Comparison of ENCODE assay signal across 8 cellular contexts in genomic region chr2:96760036-96760985, GRCh38. TPM values are rescaled to one million over a fixed set of nuclear protein-coding genes. Genes with fewer than 3 reads are reported as not detected.
A peak's percentile ranks its signal among the peaks of the same experiment; 100 is the strongest.
DNase-seq lines count a peak whose midpoint lies in the region; ATAC-seq and TF ChIP-seq lines count a peak whose summit lies in the region.

TSS of gene CNNM4 (plus strand) at chr2:96760902. CDS start at chr2:96761000, 98 bp downstream.

- H3K27me3 Mint-ChIP-seq in endothelial cell (ENCODE audit: unreplicated experiment) = peaks cover 3% of the 10 kb centered on the region

- in situ Hi-C loops in Caki2 (cut with HindIII; ENCODE audit: low pct_unique_long_range_greater_than_20kb, low sequenced_read_pairs) = no loop called here

- peaks cover 15% of the 10 kb centered on the region for H3K4me1 Mint-ChIP-seq in endothelial cell (ENCODE audit: unreplicated experiment)

- H3K4me3 ChIP-seq in HUES48 (ENCODE audit: low read depth, low read length) = peak within 1 kb of the TSS; percentile 80
- peak within 1 kb of the TSS; percentile 81 for H3K4me3 ChIP-seq in NT2/D1 (ENCODE audit: insufficient read length, low read depth)

- peaks cover 35% of the 10 kb centered on the region for H3K4me1 ChIP-seq in HUES48 (ENCODE audit: control insufficient read depth, insufficient read depth, low read length)
- peaks cover 4% of the 10 kb centered on the region for H3K4me1 ChIP-seq in NT2/D1 (ENCODE audit: insufficient read depth, insufficient read length)

- no peaks in the 10 kb centered on the region for H3K36me3 ChIP-seq in HUES48 (ENCODE audit: control insufficient read depth, insufficient read depth, low read length)
- no peaks in the 10 kb centered on the region for H3K36me3 ChIP-seq in NT2/D1 (ENCODE audit: insufficient read depth, insufficient read length, low read length)

- no peaks in the 10 kb centered on the region for H3K9me3 Mint-ChIP-seq in endothelial cell (ENCODE audit: unreplicated experiment)

- peak within 1 kb of the TSS; percentile 13 for H3K27ac Mint-ChIP-seq in endothelial cell (ENCODE audit: unreplicated experiment)

- DNase-seq in Caki2 (ENCODE audit: low read depth) = peak; percentile 94
- peak; percentile 88 for DNase-seq in NT2/D1 (ENCODE audit: low read depth, low spot score)
- DNase-seq in activated CD8-positive, alpha-beta memory T cell treated with anti-CD3 and anti-CD28 coated beads, Interleukin-2, amount 50 U/mL, for 24 hours (ENCODE audit: extremely low read depth) = peak; percentile 73
- peak; percentile 84 for DNase-seq in endothelial cell (ENCODE audit: low spot score)
- DNase-seq in midbrain (lab: John Stamatoyannopoulos, UW) = peak; percentile 93
- peak; percentile 87 to 89 for DNase-seq in stimulated activated CD8-positive, alpha-beta memory T cell treated with anti-CD3 and anti-CD28 coated beads, Interleukin-15, amount 100 ng/mL, for 48 hours (ENCODE audit: low read depth in 2 of 2)

- peak within 1 kb of the TSS; percentile 91 for H3K4me3 Mint-ChIP-seq in endothelial cell (ENCODE audit: unreplicated experiment)

- no peak for TF ChIP-seq CTCF in endothelial cell (IDR thresholded peaks at IDR 0.05; ENCODE audit: unreplicated experiment)

- peak within 1 kb of the TSS; percentile 31 for H3K27ac ChIP-seq in HUES48 (ENCODE audit: low read depth, low read length)

- ATAC-seq in GM21423 (IDR thresholded peaks at IDR 0.05; ENCODE audit: unreplicated experiment) = peak; percentile 82

- H3K9ac ChIP-seq in HUES48 (ENCODE audit: low read depth, low read length) (peak within 1 kb of the TSS; percentile 45), NT2/D1 (ENCODE audit: insufficient read length, low read depth) (peak within 1 kb of the TSS; percentile 92)

- H3K9me3 ChIP-seq in HUES48 (ENCODE audit: control insufficient read depth, insufficient read depth, low read length) (no peaks in the 10 kb centered on the region), NT2/D1 (ENCODE audit: insufficient read depth, low read length) (no peaks in the 10 kb centered on the region)

- H3K36me3 Mint-ChIP-seq in endothelial cell (ENCODE audit: low read depth, unreplicated experiment) = no peaks in the 10 kb centered on the region

- H3K27me3 ChIP-seq in HUES48 (ENCODE audit: control insufficient read depth, insufficient read depth, low read length) (0 out of 2 replicates have a peak, but pooled peaks cover 5% of the 10 kb centered on the region), NT2/D1 (ENCODE audit: insufficient read depth, insufficient read length) (no peaks in the 10 kb centered on the region)

RNA-seq across cellular contexts. Expression of gene CNNM4, which starts in this region (rescaled TPM):
- 23.5 and 24.3 TPM in 2 replicates for total RNA-seq in Caki2 (2014; rRNA removed; shearing (Covaris generic); ENCODE audit: low replicate concordance)
- total RNA-seq in endothelial cell (ENCODE audit: unreplicated experiment) = 5.9 TPM

Comparison
In these comparisons a context has a peak if more than half of its experiments do, and no peak if none do; other contexts are left out.
1. Peak in every context shown above with its lines: DNase-seq, ATAC-seq, H3K4me3 ChIP-seq and H3K27ac ChIP-seq.